Comparison of ENCODE assay signal across 10 cellular contexts in genomic region chr1:110555807-110556470, GRCh38. TPM values are rescaled to one million over a fixed set of nuclear protein-coding genes. Genes with fewer than 3 reads are reported as not detected.
DNase-seq lines count a peak whose midpoint lies in the region; ATAC-seq, FAIRE-seq and TF ChIP-seq lines count a peak whose summit lies in the region.
"Had no signal": no experiment of that assay in that cellular context is flagged by ENCODE, and none has a peak within 500 bp of the region (broad histone marks: within the 10 kb centered on the region; RNA-seq: fewer than 3 reads in every experiment).

No MANE protein-coding gene starts in this region.

- intact Hi-C loops in HepG2 (cut with micrococcal nuclease; ENCODE audit: unreplicated experiment) = loop anchor here (1.0 kb wide), 1 partner anchor 59 kb away; no protein-coding TSS in a partner anchor

- H3K9ac ChIP-seq in HepG2 (ENCODE audit: insufficient read depth, low read depth, low read length) = no peak overlapping the region

- H3K4me2 ChIP-seq in HepG2 (ENCODE audit: low read depth, low read length) = peak overlapping the region; percentile 74

- CTCF ChIA-PET in HepG2 (lab: Yijun Ruan, JAX; ENCODE audit: low intra/inter-chr PET ratio, low total read pairs) = interaction anchor here (1.3 to 1.8 kb wide), 2 partner anchors 60 to 64 kb away, joined by 4 to 15 read pairs; no protein-coding TSS in a partner anchor

- H4K20me1 ChIP-seq in HepG2 (ENCODE audit: insufficient read depth, low read length) = peaks cover 8% of the 10 kb centered on the region; the same call in 1 of the 2 replicates

- in situ Hi-C loops in HepG2 (cut with HindIII; ENCODE audit: extremely low pct_ligation_motif_present, low pct_unique_long_range_greater_than_20kb) = loop anchor here (5.0 kb wide), 1 partner anchor 56 kb away; no protein-coding TSS in a partner anchor

- H3K79me2 ChIP-seq in HepG2 (ENCODE audit: insufficient read depth, low read length) = no peaks in the 10 kb centered on the region

- no peaks in the 10 kb centered on the region for H3K9me3 ChIP-seq in HepG2 (ENCODE audit: low read length)

- H3K36me3 ChIP-seq in HepG2 (replicated peaks in 1 of 2; ENCODE audit: control insufficient read depth in 1 of 2, insufficient read depth in 2 of 2, low read length in 2 of 2) = no peaks in the 10 kb centered on the region

- no peak for TF ChIP-seq EP300 in HepG2 (IDR thresholded peaks at IDR 0.05; ENCODE audit: low read depth in 2 of 2, low read length in 2 of 2)
- no peak for TF ChIP-seq EP300 in HepG2 (CRISPR knock-in tag; IDR thresholded peaks at IDR 0.05; ENCODE audit: borderline replicate concordance)

- no peak for TF ChIP-seq POLR2A in HepG2 (IDR thresholded peaks at IDR 0.05; ENCODE audit: insufficient read depth in 1 of 2, low read depth in 2 of 2, low read length in 2 of 2)

- no peak for TF ChIP-seq CTCF in HepG2 (CRISPR knock-in tag; IDR thresholded peaks at IDR 0.05)

- no TSS peak for BruUV-seq in HepG2 (replicated peaks; lab: Mats Ljungman, UMichigan)

- peak; percentile 60 for ATAC-seq in HepG2

- TF ChIP-seq RAD21 in HepG2 (CRISPR knock-in tag; IDR thresholded peaks at IDR 0.05) = no peak

- POLR2A ChIA-PET in HepG2 (lab: Yijun Ruan, JAX) = no interaction called here

- DNase-seq in NCI-H1105 treated with DMSO at 0.1 percent for 48 hours (lab: John Stamatoyannopoulos, UW) (peak; percentile 1), NCI-H1105 (lab: John Stamatoyannopoulos, UW) (no peak), cerebellar cortex (ENCODE audit: low spot score) (peak; percentile 36), HepG2 (ENCODE audit: low spot score) (no peak), HuH-7 (ENCODE audit: low spot score) (no peak), GOT3 (lab: John Stamatoyannopoulos, UW) (no peak), AG20443 (ENCODE audit: low spot score) (no peak)
- DNase-seq: ACHN had no signal

- peak overlapping the region in 1 of 3 experiments; percentile 61; a peak in 1 of 6 replicates for H3K4me3 ChIP-seq in HepG2 (replicated peaks in 1 of 3; ENCODE audit: insufficient read depth in 1 of 3, low read depth in 2 of 3, low read length in 3 of 3)

- H3K27ac ChIP-seq in HepG2 (ENCODE audit: extremely low read length, insufficient read depth, low read length) (no peak overlapping the region), temporal lobe (ENCODE audit: low read depth, low read length) (peak overlapping the region; percentile 74)

- no peak for FAIRE-seq in HepG2 (lab: Jason Lieb, UNC)

- 41% methylated on average over 5 of the region's 11 CpGs for WGBS in HepG2 (ENCODE audit: low lambda C conversion rate)

- H3K4me1 ChIP-seq in HepG2 (ENCODE audit: insufficient read depth, low read length) = no peaks in the 10 kb centered on the region

- H2AFZ ChIP-seq in HepG2 (ENCODE audit: low read length) = no peak overlapping the region

- peaks cover 4 to 25% of the 10 kb centered on the region in 2 experiments; a peak in 4 of 5 replicates for H3K27me3 ChIP-seq in HepG2 (ENCODE audit: control insufficient read depth in 1 of 2, insufficient read depth in 2 of 2, low read length in 2 of 2)

TF ChIP-seq in HepG2, 621 proteins besides CTCF, POLR2A, EP300 and RAD21:
- TF ChIP-seq ZNF652 (CRISPR knock-in tag; IDR thresholded peaks at IDR 0.05; ENCODE audit: borderline replicate concordance, low read depth) = no peak
- TF ChIP-seq HNF1B (CRISPR knock-in tag; IDR thresholded peaks at IDR 0.05) = no peak
- TF ChIP-seq ZNF276 (CRISPR knock-in tag; IDR thresholded peaks at IDR 0.05; ENCODE audit: low read depth) = no peak
- no peak for TF ChIP-seq HMGA1 (CRISPR knock-in tag; conservative IDR thresholded peaks at IDR 0.05)
- no peak for TF ChIP-seq U2AF1 (optimal IDR thresholded peaks at IDR 0.05; ENCODE audit: low read depth, low read length)
- TF ChIP-seq MEIS1 (CRISPR knock-in tag; IDR thresholded peaks at IDR 0.05; ENCODE audit: borderline replicate concordance) = no peak
- TF ChIP-seq CENPX (CRISPR knock-in tag; IDR thresholded peaks at IDR 0.05) = no peak
- TF ChIP-seq ATF1 (CRISPR knock-in tag; IDR thresholded peaks at IDR 0.05) = no peak
- TF ChIP-seq NCOR1 (IDR thresholded peaks at IDR 0.05; ENCODE audit: borderline replicate concordance, low read length) = no peak
- no peak for TF ChIP-seq ZNF333 (CRISPR knock-in tag; IDR thresholded peaks at IDR 0.05; ENCODE audit: borderline replicate concordance)
- no peak for TF ChIP-seq PTBP1 (IDR thresholded peaks at IDR 0.05; ENCODE audit: low read depth, low read length, poor library complexity, severe bottlenecking)

RNA-seq across cellular contexts. Expression of gene KCNA10, which starts 37.0 kb away (rescaled TPM):
- total RNA-seq in HepG2 (2016; rRNA removed; fragmentation: Illumina TruSeq; extraction: Trizol) (not detected in 2 replicates), temporal lobe (not detected)
- not detected in 2 replicates for total RNA-seq in HepG2 (2016; cell fraction: cytosol; rRNA removed; fragmentation: Illumina TruSeq; extraction: Trizol; ENCODE audit: low read depth)
- total RNA-seq in HepG2 (2016; cell fraction: insoluble cytoplasmic fraction; rRNA removed; fragmentation: Illumina TruSeq; extraction: Trizol) = not detected in 2 replicates
- total RNA-seq in HepG2 (2016; cell fraction: membrane; rRNA removed; fragmentation: Illumina TruSeq; extraction: Trizol) = not detected in 2 replicates
- total RNA-seq in HepG2 (2016; cell fraction: nucleus; rRNA removed; fragmentation: Illumina TruSeq; extraction: Trizol) = not detected in 2 replicates
- not detected in 2 replicates for polyA plus RNA-seq in HepG2 (2011; rRNA removed)
- polyA plus RNA-seq in HepG2 (2011; cell fraction: cytosol; rRNA removed) = not detected in 2 replicates
- polyA plus RNA-seq in HepG2 (2011; cell fraction: nucleus; rRNA removed) = not detected in 2 replicates
- not detected in 2 replicates for polyA plus RNA-seq in HepG2 (2012)
- polyA plus RNA-seq in HepG2 (2016; cell fraction: cytosol; fragmentation: Illumina TruSeq; extraction: Trizol; ENCODE audit: low read depth) = not detected in 2 replicates
- polyA plus RNA-seq in HepG2 (2016; cell fraction: insoluble cytoplasmic fraction; fragmentation: Illumina TruSeq; extraction: Trizol; ENCODE audit: low read depth) = not detected in 2 replicates
- polyA plus RNA-seq in HepG2 (2016; cell fraction: membrane; fragmentation: Illumina TruSeq; extraction: Trizol; ENCODE audit: low read depth) = not detected in 2 replicates
- not detected in 2 replicates for polyA plus RNA-seq in HepG2 (2016; cell fraction: nucleus; fragmentation: Illumina TruSeq; extraction: Trizol; ENCODE audit: insufficient read depth, low read depth)
- polyA minus RNA-seq in HepG2 (2011; rRNA and poly(A)+ RNA removed; ENCODE audit: low replicate concordance) = 0.19 TPM in 1 of 2 replicates, not detected in the other
- not detected in 2 replicates for polyA minus RNA-seq in HepG2 (2011; cell fraction: cytosol; rRNA and poly(A)+ RNA removed)
- polyA minus RNA-seq in HepG2 (2011; cell fraction: nucleus; rRNA and poly(A)+ RNA removed) = not detected in 2 replicates
- total RNA-seq: lung microvascular endothelial cell had no signal

RNA-seq across cellular contexts. Expression of gene KCNA2, which starts 50.2 kb away (rescaled TPM):
- total RNA-seq in HepG2 (2016; rRNA removed; fragmentation: Illumina TruSeq; extraction: Trizol) = not detected in 2 replicates
- total RNA-seq in HepG2 (2016; cell fraction: cytosol; rRNA removed; fragmentation: Illumina TruSeq; extraction: Trizol; ENCODE audit: low read depth) = not detected in 2 replicates
- not detected in 2 replicates for total RNA-seq in HepG2 (2016; cell fraction: insoluble cytoplasmic fraction; rRNA removed; fragmentation: Illumina TruSeq; extraction: Trizol)
- not detected in 2 replicates for total RNA-seq in HepG2 (2016; cell fraction: membrane; rRNA removed; fragmentation: Illumina TruSeq; extraction: Trizol)
- total RNA-seq in HepG2 (2016; cell fraction: nucleus; rRNA removed; fragmentation: Illumina TruSeq; extraction: Trizol) = not detected in 2 replicates
- polyA plus RNA-seq in HepG2 (2011; rRNA removed) = not detected in 2 replicates
- polyA plus RNA-seq in HepG2 (2011; cell fraction: cytosol; rRNA removed) = not detected in 2 replicates
- polyA plus RNA-seq in HepG2 (2011; cell fraction: nucleus; rRNA removed) = not detected in 2 replicates
- polyA plus RNA-seq in HepG2 (2012) = not detected in 2 replicates
- polyA plus RNA-seq in HepG2 (2016; cell fraction: cytosol; fragmentation: Illumina TruSeq; extraction: Trizol; ENCODE audit: low read depth) = not detected in 2 replicates
- polyA plus RNA-seq in HepG2 (2016; cell fraction: insoluble cytoplasmic fraction; fragmentation: Illumina TruSeq; extraction: Trizol; ENCODE audit: low read depth) = not detected in 2 replicates
- not detected in 2 replicates for polyA plus RNA-seq in HepG2 (2016; cell fraction: membrane; fragmentation: Illumina TruSeq; extraction: Trizol; ENCODE audit: low read depth)
- polyA plus RNA-seq in HepG2 (2016; cell fraction: nucleus; fragmentation: Illumina TruSeq; extraction: Trizol; ENCODE audit: insufficient read depth, low read depth) = not detected in 2 replicates
- not detected in 2 replicates for polyA minus RNA-seq in HepG2 (2011; rRNA and poly(A)+ RNA removed; ENCODE audit: low replicate concordance)
- polyA minus RNA-seq in HepG2 (2011; cell fraction: cytosol; rRNA and poly(A)+ RNA removed) = not detected in 2 replicates
- not detected in 2 replicates for polyA minus RNA-seq in HepG2 (2011; cell fraction: nucleus; rRNA and poly(A)+ RNA removed)
- total RNA-seq in temporal lobe = 5.4 TPM
- total RNA-seq: lung microvascular endothelial cell had no signal

Comparison
In these comparisons a context has a peak if more than half of its experiments do, and no peak if none do; other contexts are left out.
1. DNase-seq: peak in NCI-H1105 treated with DMSO at 0.1 percent for 48 hours (single experiment) and cerebellar cortex (single experiment); none in NCI-H1105 (single experiment), HepG2 (single experiment), HuH-7 (single experiment), GOT3 (single experiment) and AG20443 (single experiment).